ENCODE assay signal across 11 cellular contexts in genomic region chr10:97444212-97444611, GRCh38. TPM values are rescaled to one million over a fixed set of nuclear protein-coding genes. Genes with fewer than 3 reads are reported as not detected.
DNase-seq lines count a peak whose midpoint lies in the region; ATAC-seq and TF ChIP-seq lines count a peak whose summit lies in the region.
"Had no signal": no experiment of that assay in that cellular context is flagged by ENCODE, and none has a peak within 500 bp of the region (broad histone marks: within the 10 kb centered on the region; RNA-seq: fewer than 3 reads in every experiment).

No MANE protein-coding gene starts in this region.

- H3K9me3 ChIP-seq in CD8-positive, alpha-beta T cell (ENCODE audit: low read length), result no peaks in the 10 kb centered on the region
- H3K9me3 ChIP-seq in OCI-LY3 (ENCODE audit: insufficient read depth, low read length) (no peaks in the 10 kb centered on the region), iPS-18a (ENCODE audit: control insufficient read depth, low read depth, low read length) (no peaks in the 10 kb centered on the region), SJCRH30 (replicated peaks) (no peaks in the 10 kb centered on the region)
- H3K9me3 ChIP-seq: uterus had no signal

- TF ChIP-seq CTCF in CD8-positive, alpha-beta T cell (IDR thresholded peaks at IDR 0.05), result no peak
- no peak for TF ChIP-seq CTCF in OCI-LY3 (IDR thresholded peaks at IDR 0.05; ENCODE audit: low read depth, low read length)

- peaks cover 43% of the 10 kb centered on the region for H3K79me2 ChIP-seq in OCI-LY3 (ENCODE audit: low read length)

- H3K27me3 Mint-ChIP-seq in CD8-positive, alpha-beta T cell (ENCODE audit: low read depth), result no peaks in the 10 kb centered on the region

- no peak for DNase-seq in CD8-positive, alpha-beta T cell
- no peak for DNase-seq in SJCRH30
- DNase-seq: foreskin melanocyte, left colon, NCI-H345, posterior cingulate gyrus, uterus had no signal

- ATAC-seq in CD8-positive, alpha-beta T cell, result no peak
- no peak for ATAC-seq in HG03457 (IDR thresholded peaks at IDR 0.05; ENCODE audit: unreplicated experiment)
- no peak for ATAC-seq in GM19035 (IDR thresholded peaks at IDR 0.05; ENCODE audit: unreplicated experiment)
- ATAC-seq: left colon had no signal

- H3K9ac ChIP-seq in OCI-LY3 (ENCODE audit: low read length), result no peak overlapping the region
- no peak overlapping the region for H3K9ac ChIP-seq in iPS-18a (ENCODE audit: low read length)

- H3K36me3 ChIP-seq in CD8-positive, alpha-beta T cell (ENCODE audit: insufficient read depth, low read length), result peaks cover 9% of the 10 kb centered on the region
- H3K36me3 ChIP-seq in OCI-LY3 (replicated peaks; ENCODE audit: low read depth, low read length) (peaks cover 2% of the 10 kb centered on the region), iPS-18a (ENCODE audit: control insufficient read depth, low read depth, low read length) (peaks cover 27% of the 10 kb centered on the region), SJCRH30 (peaks cover 20% of the 10 kb centered on the region)
- H3K36me3 ChIP-seq: uterus had no signal

- H3K9me3 Mint-ChIP-seq in CD8-positive, alpha-beta T cell, result no peaks in the 10 kb centered on the region

- H3K4me2 ChIP-seq in OCI-LY3 (ENCODE audit: low read length), result peak overlapping the region; percentile 81

- H3K4me1 ChIP-seq in CD8-positive, alpha-beta T cell (ENCODE audit: insufficient read depth, low read length), result peaks cover 24% of the 10 kb centered on the region
- H3K4me1 ChIP-seq in OCI-LY3 (ENCODE audit: low read length), result peaks cover 19% of the 10 kb centered on the region
- H3K4me1 ChIP-seq in iPS-18a (ENCODE audit: control insufficient read depth, low read depth, low read length), result peaks cover 3% of the 10 kb centered on the region
- no peaks in the 10 kb centered on the region for H3K4me1 ChIP-seq in SJCRH30
- H3K4me1 ChIP-seq: uterus had no signal

- no peak overlapping the region for H3K27ac Mint-ChIP-seq in CD8-positive, alpha-beta T cell

- no peaks in the 10 kb centered on the region for H4K20me1 ChIP-seq in OCI-LY3 (ENCODE audit: insufficient read depth, low read length)

- peak overlapping the region; percentile 99 for H3K4me3 Mint-ChIP-seq in CD8-positive, alpha-beta T cell

- H3K27ac ChIP-seq in CD8-positive, alpha-beta T cell (ENCODE audit: low read depth, low read length), result no peak overlapping the region
- H3K27ac ChIP-seq in OCI-LY3 (ENCODE audit: low read length) (no peak overlapping the region), iPS-18a (ENCODE audit: low read length) (no peak overlapping the region), SJCRH30 (no peak overlapping the region)
- H3K27ac ChIP-seq: uterus had no signal

- POLR2A ChIA-PET in CD8-positive, alpha-beta T cell (lab: Charles Lee), result no interaction called here

- H3K4me3 ChIP-seq in CD8-positive, alpha-beta T cell (ENCODE audit: low read depth, low read length), result no peak overlapping the region
- H3K4me3 ChIP-seq in OCI-LY3 (ENCODE audit: low read length) (peak overlapping the region; percentile 97; the same call in 1 of the 2 replicates), iPS-18a (ENCODE audit: low read length) (peak overlapping the region; percentile 99), SJCRH30 (no peak overlapping the region)

- intact Hi-C loops in CD8-positive, alpha-beta T cell (cut with DNase I, micrococcal nuclease), result loop anchor here in 1 of 2 experiments (2.0 kb wide), 1 partner anchor 37 kb away; no protein-coding TSS in a partner anchor

- no peaks in the 10 kb centered on the region for H3K27me3 ChIP-seq in CD8-positive, alpha-beta T cell (ENCODE audit: insufficient read depth, low read length)
- H3K27me3 ChIP-seq in OCI-LY3 (ENCODE audit: low read depth, low read length) (no peaks in the 10 kb centered on the region), iPS-18a (ENCODE audit: control insufficient read depth, insufficient read depth, low read length) (no peaks in the 10 kb centered on the region), SJCRH30 (no peaks in the 10 kb centered on the region)
- H3K27me3 ChIP-seq: uterus had no signal

- H2AFZ ChIP-seq in OCI-LY3 (ENCODE audit: low read depth, low read length), result no peak overlapping the region

- peaks cover 37% of the 10 kb centered on the region for H3K36me3 Mint-ChIP-seq in CD8-positive, alpha-beta T cell

- peaks cover 43% of the 10 kb centered on the region for H3K4me1 Mint-ChIP-seq in CD8-positive, alpha-beta T cell (ENCODE audit: low read depth)

- CTCF ChIA-PET in CD8-positive, alpha-beta T cell (lab: Charles Lee), result interaction anchor here (1.4 kb wide), 1 partner anchor 20 kb away, joined by 5 read pairs; no protein-coding TSS in a partner anchor

RNA-seq across cellular contexts. Expression of gene EXOSC1, which starts 1.6 kb away (rescaled TPM):
- total RNA-seq in CD8-positive, alpha-beta T cell, result 10 to 100 TPM; 30.2 to 30.4 TPM
- total RNA-seq in SJCRH30 (2014; rRNA removed; shearing (Covaris generic)), result 46.9 and 51.4 TPM in 2 replicates

RNA-seq across cellular contexts. Expression of gene ZDHHC16, which starts 1.8 kb away (rescaled TPM):
- total RNA-seq in CD8-positive, alpha-beta T cell, result 1 to 10 TPM; 4.7 to 6.2 TPM
- 50.4 and 53.3 TPM in 2 replicates for total RNA-seq in SJCRH30 (2014; rRNA removed; shearing (Covaris generic))

RNA-seq across cellular contexts. Expression of gene PGAM1, which starts 18.2 kb away (rescaled TPM):
- total RNA-seq in CD8-positive, alpha-beta T cell, result 10 to 100 TPM; 56.7 to 56.8 TPM
- 515 and 519 TPM in 2 replicates for total RNA-seq in SJCRH30 (2014; rRNA removed; shearing (Covaris generic))

RNA-seq across cellular contexts. Expression of gene RRP12, which starts 43.1 kb away (rescaled TPM):
- total RNA-seq in CD8-positive, alpha-beta T cell, result 100 to 1,000 TPM; 104 to 107 TPM
- 24.2 and 26.8 TPM in 2 replicates for total RNA-seq in SJCRH30 (2014; rRNA removed; shearing (Covaris generic))

RNA-seq across cellular contexts. Expression of gene MMS19, which starts 54.0 kb away (rescaled TPM):
- 10 to 100 TPM; 48.4 to 49.5 TPM for total RNA-seq in CD8-positive, alpha-beta T cell
- 77.3 and 83.7 TPM in 2 replicates for total RNA-seq in SJCRH30 (2014; rRNA removed; shearing (Covaris generic))

Comparison
In these comparisons a context has a peak if more than half of its experiments do, and no peak if none do; other contexts are left out.
1. H3K4me3 ChIP-seq: peak in OCI-LY3 (single experiment) and iPS-18a (single experiment); none in CD8-positive, alpha-beta T cell (single experiment) and SJCRH30 (single experiment).